Comparison of ENCODE assay signal across 21 cellular contexts in genomic region chr1:117271129-117271528, GRCh38.
"Had no signal": no experiment of that assay in that cellular context is flagged by ENCODE, and none has a peak within 500 bp of the region (broad histone marks: within the 10 kb centered on the region; RNA-seq: fewer than 3 reads in every experiment).

No MANE protein-coding gene starts in this region.

- DNase-seq: activated CD4-positive, alpha-beta memory T cell treated with anti-CD3 and anti-CD28 coated beads for 36 hours; activated CD4-positive, alpha-beta T cell treated with anti-CD3 and anti-CD28 coated beads, Interleukin-2, amount 10 ng/mL, durations not matched to agents 7 days and 5 days; activated CD4-positive, CD25-positive, alpha-beta regulatory T cell; activated CD8-positive, alpha-beta memory T cell treated with anti-CD3 and anti-CD28 coated beads for 24 hours; activated gamma-delta T cell treated with Interleukin-2 at 50 U/mL for 16 hours; activated naive CD4-positive, alpha-beta T cell treated with anti-CD3 and anti-CD28 coated beads, Interleukin-2, amount 10 ng/mL, durations not matched to agents 7 days and 5 days; activated naive CD8-positive, alpha-beta T cell treated with anti-CD3 and anti-CD28 coated beads, Interleukin-2, amount 10 ng/mL, durations not matched to agents 7 days and 5 days; activated T-cell treated with anti-CD3 and anti-CD28 coated beads, Interleukin-2, amount 50 U/mL, for 48 hours; aorta; central memory CD4-positive, alpha-beta T cell; MG63; MV-4-11; NCI-H1092 treated with DMSO at 0.1 percent for 48 hours; NCI-H1417 treated with DMSO at 0.1 percent for 48 hours; NCI-H1694 treated with DMSO at 0.1 percent for 48 hours; NCI-H2029 treated with DMSO at 0.1 percent for 48 hours; NCI-H524; SHP77; T-helper 17 cell; T-helper 9 cell had no signal

- H3K4me3 Mint-ChIP-seq: activated CD4-positive, alpha-beta memory T cell treated with anti-CD3 and anti-CD28 coated beads for 36 hours; activated CD4-positive, alpha-beta T cell treated with anti-CD3 and anti-CD28 coated beads, Interleukin-2, amount 10 ng/mL, durations not matched to agents 7 days and 5 days; activated naive CD4-positive, alpha-beta T cell treated with anti-CD3 and anti-CD28 coated beads, Interleukin-2, amount 10 ng/mL, durations not matched to agents 7 days and 5 days; activated naive CD8-positive, alpha-beta T cell treated with anti-CD3 and anti-CD28 coated beads, Interleukin-2, amount 10 ng/mL, durations not matched to agents 7 days and 5 days; T-helper 17 cell had no signal

- H3K27me3 ChIP-seq: MG63 had no signal

- H3K4me3 ChIP-seq: MG63 had no signal

- ATAC-seq: T-helper 17 cell had no signal

- H3K4me1 Mint-ChIP-seq: activated CD4-positive, alpha-beta T cell treated with anti-CD3 and anti-CD28 coated beads, Interleukin-2, amount 10 ng/mL, durations not matched to agents 7 days and 5 days; activated naive CD4-positive, alpha-beta T cell treated with anti-CD3 and anti-CD28 coated beads, Interleukin-2, amount 10 ng/mL, durations not matched to agents 7 days and 5 days; activated naive CD8-positive, alpha-beta T cell treated with anti-CD3 and anti-CD28 coated beads, Interleukin-2, amount 10 ng/mL, durations not matched to agents 7 days and 5 days; T-helper 17 cell had no signal

- H3K27ac Mint-ChIP-seq: activated CD4-positive, alpha-beta memory T cell treated with anti-CD3 and anti-CD28 coated beads for 36 hours; activated CD4-positive, alpha-beta T cell treated with anti-CD3 and anti-CD28 coated beads, Interleukin-2, amount 10 ng/mL, durations not matched to agents 7 days and 5 days; activated naive CD4-positive, alpha-beta T cell treated with anti-CD3 and anti-CD28 coated beads, Interleukin-2, amount 10 ng/mL, durations not matched to agents 7 days and 5 days; activated naive CD8-positive, alpha-beta T cell treated with anti-CD3 and anti-CD28 coated beads, Interleukin-2, amount 10 ng/mL, durations not matched to agents 7 days and 5 days; activated T-helper 2 cell treated with anti-CD3 and anti-CD28 coated beads, Interferon-gamma antibody, Interleukin-2, Interleukin-4, amounts not matched to agents 10 μg/mL and 5 μg/mL and 100 μg/mL, durations not matched to agents 14 hours and 24 hours and 36 hours; T-helper 17 cell had no signal

- H3K27me3 Mint-ChIP-seq: activated CD4-positive, alpha-beta memory T cell treated with anti-CD3 and anti-CD28 coated beads for 36 hours; activated CD4-positive, alpha-beta T cell treated with anti-CD3 and anti-CD28 coated beads, Interleukin-2, amount 10 ng/mL, durations not matched to agents 7 days and 5 days; activated naive CD4-positive, alpha-beta T cell treated with anti-CD3 and anti-CD28 coated beads, Interleukin-2, amount 10 ng/mL, durations not matched to agents 7 days and 5 days; T-helper 17 cell had no signal

- H3K9me3 Mint-ChIP-seq: activated CD4-positive, alpha-beta T cell treated with anti-CD3 and anti-CD28 coated beads, Interleukin-2, amount 10 ng/mL, durations not matched to agents 7 days and 5 days; activated naive CD4-positive, alpha-beta T cell treated with anti-CD3 and anti-CD28 coated beads, Interleukin-2, amount 10 ng/mL, durations not matched to agents 7 days and 5 days; activated naive CD8-positive, alpha-beta T cell treated with anti-CD3 and anti-CD28 coated beads, Interleukin-2, amount 10 ng/mL, durations not matched to agents 7 days and 5 days; activated T-helper 2 cell treated with anti-CD3 and anti-CD28 coated beads, Interferon-gamma antibody, Interleukin-2, Interleukin-4, amounts not matched to agents 10 μg/mL and 5 μg/mL and 100 μg/mL, durations not matched to agents 14 hours and 24 hours and 36 hours had no signal

- H3K36me3 Mint-ChIP-seq: activated CD4-positive, alpha-beta memory T cell treated with anti-CD3 and anti-CD28 coated beads for 36 hours; activated naive CD4-positive, alpha-beta T cell treated with anti-CD3 and anti-CD28 coated beads, Interleukin-2, amount 10 ng/mL, durations not matched to agents 7 days and 5 days; activated naive CD8-positive, alpha-beta T cell treated with anti-CD3 and anti-CD28 coated beads, Interleukin-2, amount 10 ng/mL, durations not matched to agents 7 days and 5 days had no signal

- H3K36me3 ChIP-seq: MG63 had no signal
